15 cellular contexts compared by ENCODE assay signal in the genomic region with DNA sequence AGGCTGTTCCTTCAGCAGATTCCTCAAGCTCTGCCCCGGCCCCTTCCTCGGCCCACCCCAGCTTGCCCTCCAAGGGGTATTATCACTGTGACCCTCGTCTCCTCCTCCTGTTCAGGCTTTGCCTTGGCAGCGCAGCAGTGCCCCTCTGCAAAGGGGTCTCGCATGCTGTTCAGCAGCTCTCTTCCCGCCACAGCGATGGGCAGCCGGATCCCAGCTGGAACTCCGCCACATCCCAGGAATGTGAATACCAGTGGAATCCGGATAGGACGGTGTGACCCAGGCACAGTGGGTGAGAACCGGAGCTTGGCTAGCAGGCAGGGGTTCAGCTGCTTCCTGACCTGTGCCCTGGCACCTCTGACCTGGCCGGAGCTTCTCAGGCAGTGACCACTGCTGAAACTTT.
"Had no signal": no experiment of that assay in that cellular context is flagged by ENCODE, and none has a peak within 500 bp of the region (broad histone marks: within the 10 kb centered on the region; RNA-seq: fewer than 3 reads in every experiment).

No MANE protein-coding gene starts in this region.

- H3K36me3 ChIP-seq: breast epithelium, gastroesophageal sphincter, heart right ventricle, neutrophil, tibial nerve, uterus had no signal

- H3K4me3 ChIP-seq: gastroesophageal sphincter, lung, tibial nerve, uterus had no signal

- H3K27ac ChIP-seq: breast epithelium, gastroesophageal sphincter, heart right ventricle, neutrophil, parathyroid adenoma, tibial nerve, uterus had no signal

- ATAC-seq: gastroesophageal sphincter had no signal

- DNase-seq: activated CD4-positive, CD25-positive, alpha-beta regulatory T cell; activated naive CD4-positive, alpha-beta T cell treated with Interleukin-2 at 50 U/mL for 16 hours; activated T-cell treated with anti-CD3 and anti-CD28 coated beads for 4 hours; aorta; erythroblast; heart right ventricle; stimulated activated CD4-positive, alpha-beta T cell treated with anti-CD3 and anti-CD28 coated beads, Interleukin-12 subunit alpha, Interleukin-12 subunit beta, amount 100 ng/mL, for 4 hours; stimulated activated CD4-positive, alpha-beta T cell treated with anti-CD3 and anti-CD28 coated beads, Interleukin-2, amount 100 ng/mL, for 24 hours; uterus had no signal

- H3K4me1 ChIP-seq: breast epithelium, gastroesophageal sphincter, uterus had no signal

- H3K79me2 ChIP-seq: parathyroid adenoma had no signal

- H3K27me3 ChIP-seq: breast epithelium, neutrophil, tibial nerve, uterus had no signal
